29 cellular contexts compared by ENCODE assay signal in genomic region chr11:65701686-65702085, GRCh38.
"Had no signal": no experiment of that assay in that cellular context is flagged by ENCODE, and none has a peak within 500 bp of the region (broad histone marks: within the 10 kb centered on the region; RNA-seq: fewer than 3 reads in every experiment).

No MANE protein-coding gene starts in this region.

- H3K27me3 ChIP-seq: stomach, suprapubic skin, testis, thyroid gland, transverse colon, upper lobe of left lung, upper lobe of right lung, uterus, vagina had no signal

- H3K27ac Mint-ChIP-seq: stimulated activated effector memory CD8-positive, alpha-beta T cell treated with anti-CD3 and anti-CD28 coated beads, Interleukin-12 subunit alpha, Interleukin-12 subunit beta, amount 100 ng/mL, for 72 hours; stimulated activated memory B cell treated with anti-CD40 and anti-IgM and Interleukin-4, amounts not matched to agents 10 μg/mL and 1 μg/mL and 100 μg/mL, for 72 hours; stimulated activated naive B cell treated with anti-CD40 and anti-IgM and Interleukin-4, amounts not matched to agents 10 μg/mL and 1 μg/mL and 100 μg/mL, for 72 hours; stimulated activated naive CD8-positive, alpha-beta T cell treated with anti-CD3 and anti-CD28 coated beads, Interleukin-15, amount 100 ng/mL, for 72 hours; stimulated activated naive CD8-positive, alpha-beta T cell treated with anti-CD3 and anti-CD28 coated beads, Interleukin-15, Interleukin-2, amounts not matched to agents 100 ng/mL and 50 ng/mL, for 24 hours; type B pancreatic cell had no signal

- ATAC-seq: stimulated activated effector memory CD8-positive, alpha-beta T cell treated with anti-CD3 and anti-CD28 coated beads, Interleukin-12 subunit alpha, Interleukin-12 subunit beta, amount 100 ng/mL, for 72 hours; stimulated activated memory B cell treated with anti-CD40 and anti-IgM and Interleukin-4, amounts not matched to agents 10 μg/mL and 1 μg/mL and 100 μg/mL, for 72 hours; stimulated activated naive B cell treated with anti-CD40 and anti-IgM and Interleukin-4, amounts not matched to agents 10 μg/mL and 1 μg/mL and 100 μg/mL, for 72 hours; stimulated activated naive CD8-positive, alpha-beta T cell treated with anti-CD3 and anti-CD28 coated beads, Interleukin-15, amount 100 ng/mL, for 72 hours; stimulated activated naive CD8-positive, alpha-beta T cell treated with anti-CD3 and anti-CD28 coated beads, Interleukin-15, Interleukin-2, amounts not matched to agents 100 U/mL and 50 U/mL, for 24 hours; upper lobe of right lung had no signal

- H3K27ac ChIP-seq: stomach, suprapubic skin, testis, thoracic aorta, thyroid gland, tibial artery, tibial nerve, transverse colon, upper lobe of left lung, upper lobe of right lung, uterus, vagina had no signal

- H3K4me3 Mint-ChIP-seq: stimulated activated effector memory CD8-positive, alpha-beta T cell treated with anti-CD3 and anti-CD28 coated beads, Interleukin-12 subunit alpha, Interleukin-12 subunit beta, amount 100 ng/mL, for 72 hours; stimulated activated memory B cell treated with anti-CD40 and anti-IgM and Interleukin-4, amounts not matched to agents 10 μg/mL and 1 μg/mL and 100 μg/mL, for 72 hours; stimulated activated naive B cell treated with anti-CD40 and anti-IgM and Interleukin-4, amounts not matched to agents 10 μg/mL and 1 μg/mL and 100 μg/mL, for 72 hours; stimulated activated naive CD8-positive, alpha-beta T cell treated with anti-CD3 and anti-CD28 coated beads, Interleukin-15, amount 100 ng/mL, for 72 hours; stimulated activated naive CD8-positive, alpha-beta T cell treated with anti-CD3 and anti-CD28 coated beads, Interleukin-15, Interleukin-2, amounts not matched to agents 100 ng/mL and 50 ng/mL, for 24 hours; type B pancreatic cell had no signal

- H3K9me3 ChIP-seq: stomach, suprapubic skin, testis, thoracic aorta, thyroid gland, tibial artery, tibial nerve, transverse colon, upper lobe of left lung, upper lobe of right lung, uterus, vagina had no signal

- H3K4me3 ChIP-seq: stomach, suprapubic skin, testis, thoracic aorta, thyroid gland, tibial artery, tibial nerve, transverse colon, upper lobe of left lung, upper lobe of right lung, uterus, vagina had no signal

- H3K4me1 ChIP-seq: testis, thyroid gland, tibial artery, uterus had no signal

- H3K9me3 Mint-ChIP-seq: stimulated activated effector memory CD8-positive, alpha-beta T cell treated with anti-CD3 and anti-CD28 coated beads, Interleukin-12 subunit alpha, Interleukin-12 subunit beta, amount 100 ng/mL, for 72 hours; stimulated activated naive B cell treated with anti-CD40 and anti-IgM and Interleukin-4, amounts not matched to agents 10 μg/mL and 1 μg/mL and 100 μg/mL, for 72 hours; stimulated activated naive CD8-positive, alpha-beta T cell treated with anti-CD3 and anti-CD28 coated beads, Interleukin-15, amount 100 ng/mL, for 72 hours; stimulated activated naive CD8-positive, alpha-beta T cell treated with anti-CD3 and anti-CD28 coated beads, Interleukin-15, Interleukin-2, amounts not matched to agents 100 ng/mL and 50 ng/mL, for 24 hours; type B pancreatic cell had no signal

- H3K36me3 Mint-ChIP-seq: stimulated activated memory B cell treated with anti-CD40 and anti-IgM and Interleukin-4, amounts not matched to agents 10 μg/mL and 1 μg/mL and 100 μg/mL, for 72 hours; stimulated activated naive B cell treated with anti-CD40 and anti-IgM and Interleukin-4, amounts not matched to agents 10 μg/mL and 1 μg/mL and 100 μg/mL, for 72 hours; type B pancreatic cell had no signal

- DNase-seq: stimulated activated CD4-positive, alpha-beta T cell treated with anti-CD3 and anti-CD28 coated beads, Interleukin-2, amount 100 ng/mL, for 48 hours; stimulated activated CD4-positive, alpha-beta T cell treated with anti-CD3 and anti-CD28 coated beads, Interleukin-4, amount 100 ng/mL, for 1 hour; stimulated activated CD4-positive, alpha-beta T cell treated with anti-CD3 and anti-CD28 coated beads, Interleukin-4, amount 100 ng/mL, for 24 hours; stimulated activated CD4-positive, alpha-beta T cell treated with anti-CD3 and anti-CD28 coated beads, Interleukin-4, amount 100 ng/mL, for 4 hours; stimulated activated CD8-positive, alpha-beta memory T cell treated with anti-CD3 and anti-CD28 coated beads, Interleukin-4, amount 100 ng/mL, for 48 hours; stimulated activated naive B cell treated with anti-CD40 and anti-IgM and Interleukin-4, amounts not matched to agents 10 μg/mL and 1 μg/mL and 100 μg/mL, for 72 hours; stimulated activated naive CD4-positive, alpha-beta T cell; stimulated activated naive CD4-positive, alpha-beta T cell treated with Interleukin-2 at 50 U/mL for 16 hours; stimulated activated naive CD8-positive, alpha-beta T cell treated with anti-CD3 and anti-CD28 coated beads, Interleukin-15, amount 100 ng/mL, for 72 hours; stimulated activated naive CD8-positive, alpha-beta T cell treated with anti-CD3 and anti-CD28 coated beads, Interleukin-15, Interleukin-2, amounts not matched to agents 100 U/mL and 50 U/mL, for 24 hours; stomach; substantia nigra; testis; thyroid gland; transverse colon; trophoblast cell; upper lobe of left lung; upper lobe of right lung; uterus had no signal

- FAIRE-seq: urothelium cell line had no signal

- H3K36me3 ChIP-seq: stomach, suprapubic skin, thoracic aorta, thyroid gland, tibial artery, tibial nerve, transverse colon, upper lobe of left lung, upper lobe of right lung, uterus, vagina had no signal

- H3K27me3 Mint-ChIP-seq: stimulated activated memory B cell treated with anti-CD40 and anti-IgM and Interleukin-4, amounts not matched to agents 10 μg/mL and 1 μg/mL and 100 μg/mL, for 72 hours; stimulated activated naive B cell treated with anti-CD40 and anti-IgM and Interleukin-4, amounts not matched to agents 10 μg/mL and 1 μg/mL and 100 μg/mL, for 72 hours; stimulated activated naive CD8-positive, alpha-beta T cell treated with anti-CD3 and anti-CD28 coated beads, Interleukin-15, amount 100 ng/mL, for 72 hours; stimulated activated naive CD8-positive, alpha-beta T cell treated with anti-CD3 and anti-CD28 coated beads, Interleukin-15, Interleukin-2, amounts not matched to agents 100 ng/mL and 50 ng/mL, for 24 hours had no signal
